In the genomic region with DNA sequence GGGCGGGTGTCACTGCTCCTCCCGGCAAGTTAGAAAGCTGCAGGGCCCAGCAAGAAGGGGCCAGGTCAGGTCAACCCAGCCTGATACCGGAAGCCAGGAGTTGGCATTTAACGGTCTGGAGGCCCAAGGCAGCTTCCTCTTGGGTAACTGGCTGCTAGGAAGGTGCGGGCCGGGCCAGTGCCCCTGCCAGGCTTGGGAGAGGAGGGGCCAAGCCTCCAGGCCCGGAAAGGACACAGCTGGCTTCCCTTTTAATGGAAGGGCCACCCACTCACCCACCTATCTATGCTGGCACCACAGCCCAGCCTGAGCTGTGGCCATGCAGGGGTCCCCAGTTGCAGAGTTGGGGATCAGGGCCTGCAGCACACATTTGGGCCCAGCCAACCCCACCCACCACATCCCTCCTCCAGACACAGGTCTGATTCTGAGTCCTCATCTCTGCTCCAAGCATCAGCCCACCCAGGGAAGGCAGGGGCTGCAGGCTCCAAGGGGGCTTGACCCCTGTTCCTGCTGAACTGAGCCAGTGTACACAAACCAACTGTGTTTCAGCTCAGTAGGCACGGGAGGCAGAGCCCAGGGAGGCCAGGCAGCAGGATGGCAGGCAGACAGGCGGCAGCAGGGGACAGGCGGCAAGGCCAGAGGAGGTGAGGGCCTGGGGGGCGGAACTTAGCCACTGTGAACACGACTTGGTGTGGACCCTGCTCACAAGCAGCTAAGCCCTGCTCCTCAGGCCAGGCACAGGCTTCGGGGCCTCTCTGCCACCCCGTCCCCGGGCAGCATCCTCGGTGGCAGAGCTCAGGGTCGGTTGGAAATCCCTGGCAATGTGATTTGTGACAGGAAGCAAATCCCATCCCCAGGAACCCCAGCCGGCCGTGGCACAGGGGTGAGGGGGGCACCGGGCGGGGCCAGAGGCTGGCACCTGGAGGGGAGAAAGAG, we compare ENCODE assay signal across 9 cellular contexts. TPM values are rescaled to one million over a fixed set of nuclear protein-coding genes. Genes with fewer than 3 reads are reported as not detected.
DNase-seq lines count a peak whose midpoint lies in the region; TF ChIP-seq lines count a peak whose summit lies in the region.
"Had no signal": no experiment of that assay in that cellular context is flagged by ENCODE, and none has a peak within 500 bp of the region (broad histone marks: within the 10 kb centered on the region; RNA-seq: fewer than 3 reads in every experiment).

No MANE protein-coding gene starts in this region.

- peak overlapping the region; percentile 97 for H3K27ac Mint-ChIP-seq in T-helper 1 cell treated with Interleukin-12 subunit alpha and Interleukin-12 subunit beta and Interleukin-4 antibody, amounts not matched to agents 30 μg/mL and 1 μg/mL, for 36 hours

- peak overlapping the region; percentile 80 for H3K4me3 Mint-ChIP-seq in T-helper 1 cell treated with Interleukin-12 subunit alpha and Interleukin-12 subunit beta and Interleukin-4 antibody, amounts not matched to agents 30 μg/mL and 1 μg/mL, for 36 hours

- H3K27me3 Mint-ChIP-seq in T-helper 1 cell treated with Interleukin-12 subunit alpha and Interleukin-12 subunit beta and Interleukin-4 antibody, amounts not matched to agents 30 μg/mL and 1 μg/mL, for 36 hours (ENCODE audit: low read depth) = no peaks in the 10 kb centered on the region

- CTCF ChIA-PET in HEK293T (lab: Yijun Ruan, JAX) = interaction anchor here (1.2 kb wide), 1 partner anchor 26 kb away, joined by 3 read pairs; no protein-coding TSS in a partner anchor

- no peak for TF ChIP-seq POLR2A in spleen (IDR thresholded peaks at IDR 0.05)

- no peaks in the 10 kb centered on the region for H3K9me3 ChIP-seq in spleen

- WGBS in spleen, 5 donors = 13 to 24% (median 19%) methylated on average over 17 to 21 of the region's 21 CpGs

- POLR2A ChIA-PET in HEK293T (lab: Yijun Ruan, JAX) = interaction anchor here (0.8 to 1.4 kb wide), 6 partner anchors 9 to 62 kb away, joined by 3 read pairs; a partner anchor contains a TSS

- intact Hi-C loops in spleen (cut with DNase I; ENCODE audit: low total_unique reads) = no loop called here

- H3K4me1 ChIP-seq in spleen = peaks cover 55 to 88% (median 83%) of the 10 kb centered on the region in 6 donors

- H3K4me3 ChIP-seq in HFF-Myc (replicated peaks; ENCODE audit: low read depth, low read length) = 0 out of 2 replicates have a peak overlapping the region, but pooled peaks have one; percentile 4
- H3K4me3 ChIP-seq in fibroblast of pulmonary artery (replicated peaks; ENCODE audit: low read depth, low read length) = peak overlapping the region; percentile 17
- H3K4me3 ChIP-seq in spleen = peak overlapping the region in 5 of 8 donors; percentile 16 to 94 (median 18)

- peaks cover 22% of the 10 kb centered on the region for H3K36me3 Mint-ChIP-seq in T-helper 1 cell treated with Interleukin-12 subunit alpha and Interleukin-12 subunit beta and Interleukin-4 antibody, amounts not matched to agents 30 μg/mL and 1 μg/mL, for 36 hours (ENCODE audit: low read depth)

- H3K4me1 Mint-ChIP-seq in T-helper 1 cell treated with Interleukin-12 subunit alpha and Interleukin-12 subunit beta and Interleukin-4 antibody, amounts not matched to agents 30 μg/mL and 1 μg/mL, for 36 hours (ENCODE audit: low read depth) = peaks cover 43% of the 10 kb centered on the region

- TF ChIP-seq CTCF in HFF-Myc (IDR thresholded peaks at IDR 0.05; ENCODE audit: low read depth, low read length, missing control alignments) (no peak), fibroblast of pulmonary artery (IDR thresholded peaks at IDR 0.05; ENCODE audit: low read length, missing control alignments) (no peak), spleen (IDR thresholded peaks at IDR 0.05 in 8 of 11, conservative IDR thresholded peaks at IDR 0.05 in 3 of 11) (peak in 2 of 11 experiments; percentile 21 to 26)

- DNase-seq in HFF-Myc (ENCODE audit: extremely low read depth, low read depth) (no peak), fibroblast of pulmonary artery (ENCODE audit: low read depth) (no peak), spleen (peak; percentile 93), NCI-H510A treated with DMSO at 0.1 percent for 48 hours (lab: John Stamatoyannopoulos, UW) (no peak), islet precursor cell (no peak), HEK293T (ENCODE audit: extremely low spot score) (no peak)
- DNase-seq in stimulated activated CD4-positive, alpha-beta T cell treated with anti-CD3 and anti-CD28 coated beads, Interleukin-4, amount 100 ng/mL, for 1 hour = no peak

- peak overlapping the region; percentile 91 to 100 (median 98) for H3K27ac ChIP-seq in spleen

- H3K36me3 ChIP-seq in spleen = peaks cover 0 to 50% (median 19%) of the 10 kb centered on the region in 6 donors

- H3K9me3 Mint-ChIP-seq in T-helper 1 cell treated with Interleukin-12 subunit alpha and Interleukin-12 subunit beta and Interleukin-4 antibody, amounts not matched to agents 30 μg/mL and 1 μg/mL, for 36 hours = no peaks in the 10 kb centered on the region

- H3K27me3 ChIP-seq in spleen (replicated peaks in 1 of 7) = no peaks in the 10 kb centered on the region

TF ChIP-seq in HEK293T, 16 proteins besides CTCF, POLR2A, EP300 and RAD21:
- TF ChIP-seq SP1 (IDR thresholded peaks at IDR 0.05) (no peak), BHLHE40 (IDR thresholded peaks at IDR 0.05; ENCODE audit: borderline replicate concordance) (no peak), LEF1 (IDR thresholded peaks at IDR 0.05; ENCODE audit: borderline replicate concordance) (no peak)
- TF ChIP-seq, protein P1, sequence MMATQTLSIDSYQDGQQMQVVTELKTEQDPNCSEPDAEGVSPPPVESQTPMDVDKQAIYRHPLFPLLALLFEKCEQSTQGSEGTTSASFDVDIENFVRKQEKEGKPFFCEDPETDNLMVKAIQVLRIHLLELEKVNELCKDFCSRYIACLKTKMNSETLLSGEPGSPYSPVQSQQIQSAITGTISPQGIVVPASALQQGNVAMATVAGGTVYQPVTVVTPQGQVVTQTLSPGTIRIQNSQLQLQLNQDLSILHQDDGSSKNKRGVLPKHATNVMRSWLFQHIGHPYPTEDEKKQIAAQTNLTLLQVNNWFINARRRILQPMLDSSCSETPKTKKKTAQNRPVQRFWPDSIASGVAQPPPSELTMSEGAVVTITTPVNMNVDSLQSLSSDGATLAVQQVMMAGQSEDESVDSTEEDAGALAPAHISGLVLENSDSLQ (IDR thresholded peaks at IDR 0.05) = no peak

RNA-seq across cellular contexts. Expression of a gene that starts 40.8 kb away (rescaled TPM):
- total RNA-seq in spleen = 10 to 100 TPM in 3 of 7 donors, 1 to 10 TPM in 4; 6.2 to 14.8 (median 9.4) TPM
- polyA plus RNA-seq in spleen = 1 to 10 TPM; 1.5 to 4.7 (median 1.7) TPM

RNA-seq across cellular contexts. Expression of a gene that starts 40.9 kb away (rescaled TPM):
- not detected for total RNA-seq in spleen
- polyA plus RNA-seq in spleen = under 1 TPM; 0.42 to 0.99 (median 0.52) TPM
- total RNA-seq: HT1080 had no signal
